Comparison of ENCODE assay signal across 9 cellular contexts in genomic region chr12:120266180-120266535, GRCh38. TPM values are rescaled to one million over a fixed set of nuclear protein-coding genes. Genes with fewer than 3 reads are reported as not detected.
DNase-seq lines count a peak whose midpoint lies in the region; ATAC-seq and TF ChIP-seq lines count a peak whose summit lies in the region.
"Had no signal": no experiment of that assay in that cellular context is flagged by ENCODE, and none has a peak within 500 bp of the region (broad histone marks: within the 10 kb centered on the region; RNA-seq: fewer than 3 reads in every experiment).

No MANE protein-coding gene starts in this region.

- 62% methylated on average over 5 of the region's 5 CpGs for WGBS in hepatocyte (ENCODE audit: low lambda C conversion rate, missing lambda C conversion rate)

- CTCF ChIA-PET in activated CD8-positive, alpha-beta memory T cell treated with anti-CD3 and anti-CD28 coated beads, Interleukin-2, amount 10 ng/mL, durations not matched to agents 7 days and 5 days (lab: Charles Lee) = interaction anchor here (0.6 to 25.9 kb wide), 15 partner anchors 9 to 327 kb away, joined by 3 to 768 read pairs (median 8); partner anchors contain the start of genes RNU4-1, RNU4-2, RPLP0 and SIRT4
- CTCF ChIA-PET in RWPE1 (lab: Yijun Ruan, JAX) = interaction anchor here (1.5 to 9.2 kb wide), 4 partner anchors 20 to 36 kb away, joined by 6 to 142 read pairs (median 13); no protein-coding TSS in a partner anchor

- no peak overlapping the region for H2AFZ ChIP-seq in hepatocyte

- H3K4me3 ChIP-seq in hepatocyte (no peak overlapping the region), right atrium auricular region (no peak overlapping the region)

- H3K4me1 Mint-ChIP-seq in activated CD8-positive, alpha-beta memory T cell treated with anti-CD3 and anti-CD28 coated beads, Interleukin-2, amount 10 ng/mL, durations not matched to agents 7 days and 5 days = peaks cover 42% of the 10 kb centered on the region
- H3K4me1 Mint-ChIP-seq in stimulated activated memory B cell treated with anti-CD40 and anti-IgM and Interleukin-4, amounts not matched to agents 10 μg/mL and 1 μg/mL and 100 μg/mL, for 72 hours = peaks cover 23% of the 10 kb centered on the region

- no peaks in the 10 kb centered on the region for H3K9me2 ChIP-seq in hepatocyte (replicated peaks; ENCODE audit: insufficient read depth)

- H3K36me3 Mint-ChIP-seq in activated CD8-positive, alpha-beta memory T cell treated with anti-CD3 and anti-CD28 coated beads, Interleukin-2, amount 10 ng/mL, durations not matched to agents 7 days and 5 days = peaks cover 16% of the 10 kb centered on the region
- no peaks in the 10 kb centered on the region for H3K36me3 Mint-ChIP-seq in stimulated activated memory B cell treated with anti-CD40 and anti-IgM and Interleukin-4, amounts not matched to agents 10 μg/mL and 1 μg/mL and 100 μg/mL, for 72 hours

- peaks cover 29% of the 10 kb centered on the region for H4K20me1 ChIP-seq in hepatocyte (ENCODE audit: insufficient read depth, poor library complexity, severe bottlenecking)

- no peak overlapping the region for H3K4me2 ChIP-seq in hepatocyte

- DNase-seq in activated CD8-positive, alpha-beta memory T cell treated with anti-CD3 and anti-CD28 coated beads, Interleukin-2, amount 10 ng/mL, durations not matched to agents 7 days and 5 days = no peak
- no peak for DNase-seq in activated CD8-positive, alpha-beta memory T cell treated with anti-CD3 and anti-CD28 coated beads, Interleukin-2, amount 50 U/mL, for 48 hours
- no peak for DNase-seq in RWPE1 (ENCODE audit: low spot score)
- DNase-seq in hepatocyte (ENCODE audit: low spot score) = no peak
- DNase-seq in NCI-H82 treated with DMSO at 0.1 percent for 48 hours (lab: John Stamatoyannopoulos, UW; ENCODE audit: unreplicated experiment) = no peak
- DNase-seq in right atrium auricular region (ENCODE audit: low spot score) = no peak

- POLR2A ChIA-PET in RWPE1 (lab: Yijun Ruan, JAX; ENCODE audit: low non-redundant PET) = interaction anchor here (0.6 to 5.1 kb wide), 3 partner anchors 36 to 65 kb away, joined by 3 to 64 read pairs (median 18); partner anchors contain the start of gene RPLP0

- TF ChIP-seq CTCF in RWPE1 (conservative IDR thresholded peaks at IDR 0.05; ENCODE audit: low read depth) = no peak
- TF ChIP-seq CTCF in hepatocyte (IDR thresholded peaks at IDR 0.05; ENCODE audit: poor library complexity) = no peak
- TF ChIP-seq CTCF in right atrium auricular region (IDR thresholded peaks at IDR 0.05) = no peak

- H3K27me3 ChIP-seq in hepatocyte (no peaks in the 10 kb centered on the region), right atrium auricular region (no peaks in the 10 kb centered on the region)

- H3K4me3 Mint-ChIP-seq in activated CD8-positive, alpha-beta memory T cell treated with anti-CD3 and anti-CD28 coated beads, Interleukin-2, amount 10 ng/mL, durations not matched to agents 7 days and 5 days = peak overlapping the region; percentile 64
- peak overlapping the region; percentile 82 for H3K4me3 Mint-ChIP-seq in stimulated activated memory B cell treated with anti-CD40 and anti-IgM and Interleukin-4, amounts not matched to agents 10 μg/mL and 1 μg/mL and 100 μg/mL, for 72 hours

- no peak for ATAC-seq in activated CD8-positive, alpha-beta memory T cell treated with anti-CD3 and anti-CD28 coated beads, Interleukin-2, amount 10 ng/mL, durations not matched to agents 7 days and 5 days
- no peak for ATAC-seq in stimulated activated memory B cell treated with anti-CD40 and anti-IgM and Interleukin-4, amounts not matched to agents 10 μg/mL and 1 μg/mL and 100 μg/mL, for 72 hours
- no peak for ATAC-seq in GM18867 (IDR thresholded peaks at IDR 0.05; ENCODE audit: unreplicated experiment)

- H3K79me2 ChIP-seq in hepatocyte = peaks cover 43% of the 10 kb centered on the region

- H3K27ac Mint-ChIP-seq in activated CD8-positive, alpha-beta memory T cell treated with anti-CD3 and anti-CD28 coated beads, Interleukin-2, amount 10 ng/mL, durations not matched to agents 7 days and 5 days = no peak overlapping the region
- peak overlapping the region; percentile 14 for H3K27ac Mint-ChIP-seq in stimulated activated memory B cell treated with anti-CD40 and anti-IgM and Interleukin-4, amounts not matched to agents 10 μg/mL and 1 μg/mL and 100 μg/mL, for 72 hours

- no peaks in the 10 kb centered on the region for H3K27me3 Mint-ChIP-seq in activated CD8-positive, alpha-beta memory T cell treated with anti-CD3 and anti-CD28 coated beads, Interleukin-2, amount 10 ng/mL, durations not matched to agents 7 days and 5 days
- peaks cover 50% of the 10 kb centered on the region for H3K27me3 Mint-ChIP-seq in stimulated activated memory B cell treated with anti-CD40 and anti-IgM and Interleukin-4, amounts not matched to agents 10 μg/mL and 1 μg/mL and 100 μg/mL, for 72 hours

- no peaks in the 10 kb centered on the region for H3K9me3 Mint-ChIP-seq in activated CD8-positive, alpha-beta memory T cell treated with anti-CD3 and anti-CD28 coated beads, Interleukin-2, amount 10 ng/mL, durations not matched to agents 7 days and 5 days (ENCODE audit: low read depth)
- H3K9me3 Mint-ChIP-seq in stimulated activated memory B cell treated with anti-CD40 and anti-IgM and Interleukin-4, amounts not matched to agents 10 μg/mL and 1 μg/mL and 100 μg/mL, for 72 hours = no peaks in the 10 kb centered on the region

- H3K9me3 ChIP-seq in hepatocyte (ENCODE audit: low read depth) (no peaks in the 10 kb centered on the region), right atrium auricular region (no peaks in the 10 kb centered on the region)

- H3K27ac ChIP-seq in RWPE1 = peak overlapping the region; percentile 96
- peak overlapping the region; percentile 33 for H3K27ac ChIP-seq in hepatocyte
- H3K27ac ChIP-seq in right atrium auricular region = peak overlapping the region in 1 of 2 donors; percentile 24

- H3K36me3 ChIP-seq in hepatocyte (replicated peaks; ENCODE audit: insufficient read depth, low read depth) = no peaks in the 10 kb centered on the region
- H3K36me3 ChIP-seq in right atrium auricular region = no peaks in the 10 kb centered on the region

- peaks cover 42% of the 10 kb centered on the region for H3K4me1 ChIP-seq in hepatocyte (ENCODE audit: insufficient read depth)
- H3K4me1 ChIP-seq in right atrium auricular region = peaks cover 0 to 42% of the 10 kb centered on the region in 2 donors

RNA-seq across cellular contexts. Expression of gene PXN, which starts 0.6 kb away (rescaled TPM):
- total RNA-seq in activated CD8-positive, alpha-beta memory T cell treated with anti-CD3 and anti-CD28 coated beads, Interleukin-2, amount 10 ng/mL, durations not matched to agents 7 days and 5 days = 100 to 1,000 TPM in 1 of 2 experiments, 10 to 100 TPM in 1; 69.3 to 146 TPM
- total RNA-seq in hepatocyte = 26.7 and 30.4 TPM in 2 replicates
- polyA plus RNA-seq in hepatocyte = 61.7 and 69.3 TPM in 2 replicates
- 10 to 100 TPM; 34.7 to 76.7 TPM for total RNA-seq in right atrium auricular region

RNA-seq across cellular contexts. Expression of gene RNU4-2, which starts 25.5 kb away (rescaled TPM):
- 1,000 to 10,000 TPM in 1 of 2 experiments, 100 to 1,000 TPM in 1; 953 to 3,569 TPM for total RNA-seq in activated CD8-positive, alpha-beta memory T cell treated with anti-CD3 and anti-CD28 coated beads, Interleukin-2, amount 10 ng/mL, durations not matched to agents 7 days and 5 days
- total RNA-seq in hepatocyte = under 0.01 TPM in 2 replicates
- not detected in 2 replicates for polyA plus RNA-seq in hepatocyte
- total RNA-seq in right atrium auricular region = not detected

RNA-seq across cellular contexts. Expression of gene RNU4-1, which starts 26.9 kb away (rescaled TPM):
- 1,000 to 10,000 TPM in 1 of 2 experiments, 100 to 1,000 TPM in 1; 780 to 2,122 TPM for total RNA-seq in activated CD8-positive, alpha-beta memory T cell treated with anti-CD3 and anti-CD28 coated beads, Interleukin-2, amount 10 ng/mL, durations not matched to agents 7 days and 5 days
- total RNA-seq in hepatocyte (under 0.01 TPM in 2 replicates), right atrium auricular region (not detected)
- polyA plus RNA-seq in hepatocyte = not detected in 2 replicates
- polyA plus RNA-seq: AG04450 had no signal

RNA-seq across cellular contexts. Expression of gene SIRT4, which starts 36.0 kb away (rescaled TPM):
- total RNA-seq in activated CD8-positive, alpha-beta memory T cell treated with anti-CD3 and anti-CD28 coated beads, Interleukin-2, amount 10 ng/mL, durations not matched to agents 7 days and 5 days = 1 to 10 TPM; 2.4 to 3.0 TPM
- 3.9 and 7.7 TPM in 2 replicates for total RNA-seq in hepatocyte
- 3.0 and 5.5 TPM in 2 replicates for polyA plus RNA-seq in hepatocyte
- total RNA-seq in right atrium auricular region = 1 to 10 TPM; 3.1 to 5.6 TPM

Comparison
In these comparisons a context has a peak if more than half of its experiments do, and no peak if none do; other contexts are left out.
1. RNA of gene RNU4-2, which starts 25.5 kb away (total RNA-seq): 953 to 3,569 TPM in activated CD8-positive, alpha-beta memory T cell treated with anti-CD3 and anti-CD28 coated beads, Interleukin-2, amount 10 ng/mL, durations not matched to agents 7 days and 5 days; under 0.01 TPM in hepatocyte and not detected in right atrium auricular region; every median in the first group is over 100 times any median in the second.
2. RNA of gene RNU4-1, which starts 26.9 kb away (total RNA-seq): 780 to 2,122 TPM in activated CD8-positive, alpha-beta memory T cell treated with anti-CD3 and anti-CD28 coated beads, Interleukin-2, amount 10 ng/mL, durations not matched to agents 7 days and 5 days; under 0.01 TPM in hepatocyte and not detected in right atrium auricular region; every median in the first group is over 100 times any median in the second.